18 cellular contexts compared by ENCODE assay signal in genomic region chr13:26563713-26564112, GRCh38. TPM values are rescaled to one million over a fixed set of nuclear protein-coding genes. Genes with fewer than 3 reads are reported as not detected.
"Had no signal": no experiment of that assay in that cellular context is flagged by ENCODE, and none has a peak within 500 bp of the region (broad histone marks: within the 10 kb centered on the region; RNA-seq: fewer than 3 reads in every experiment).

No MANE protein-coding gene starts in this region.

- H2AFZ ChIP-seq: hepatocyte had no signal

- H3K27ac ChIP-seq: hepatocyte, neutrophil, right atrium auricular region, suprapubic skin, thyroid gland had no signal

- H3K27ac Mint-ChIP-seq: naive thymus-derived CD4-positive, alpha-beta T cell; type B pancreatic cell had no signal

- H3K4me2 ChIP-seq: hepatocyte, smooth muscle cell had no signal

- H3K36me3 ChIP-seq: neutrophil, right atrium auricular region, suprapubic skin, thyroid gland had no signal

- H3K9me3 ChIP-seq: neutrophil, right atrium auricular region, suprapubic skin, thyroid gland had no signal

- H3K4me3 Mint-ChIP-seq: naive thymus-derived CD4-positive, alpha-beta T cell; type B pancreatic cell had no signal

- H3K9me3 Mint-ChIP-seq: type B pancreatic cell had no signal

- H3K27me3 ChIP-seq: dorsolateral prefrontal cortex, hepatocyte, right atrium auricular region, suprapubic skin, thyroid gland had no signal

- DNase-seq: cortex of kidney; dorsolateral prefrontal cortex; effector CD8-positive, alpha-beta T cell; foreskin melanocyte; head of caudate nucleus; left colon; naive thymus-derived CD4-positive, alpha-beta T cell; nephron progenitor cell; posterior cingulate gyrus; stimulated activated CD4-positive, alpha-beta T cell treated with anti-CD3 and anti-CD28 coated beads, Interleukin-2, amount 100 ng/mL, for 48 hours; stimulated activated naive CD4-positive, alpha-beta T cell treated with Interleukin-2 at 50 U/mL for 16 hours; thyroid gland had no signal

- H3K4me3 ChIP-seq: dorsolateral prefrontal cortex, hepatocyte, right atrium auricular region, smooth muscle cell, suprapubic skin, thyroid gland had no signal

RNA-seq across cellular contexts. Expression of gene WASF3, which starts 6.2 kb away (rescaled TPM):
- polyA plus RNA-seq: naive thymus-derived CD4-positive, alpha-beta T cell had no signal
